8 cellular contexts compared by ENCODE assay signal in genomic region chr2:10097352-10098148, GRCh38. TPM values are rescaled to one million over a fixed set of nuclear protein-coding genes. Genes with fewer than 3 reads are reported as not detected.
DNase-seq lines count a peak whose midpoint lies in the region; ATAC-seq and TF ChIP-seq lines count a peak whose summit lies in the region.

No MANE protein-coding gene starts in this region.

- no peaks in the 10 kb centered on the region for H3K36me3 ChIP-seq in DND-41 (ENCODE audit: insufficient read depth, low read length)
- no peaks in the 10 kb centered on the region for H3K36me3 ChIP-seq in SJCRH30

- ATAC-seq in DND-41 (ENCODE audit: insufficient read depth, low read depth) (peak; percentile 90), GM21786 (IDR thresholded peaks at IDR 0.05; ENCODE audit: unreplicated experiment) (peak; percentile 69)
- peak; percentile 77 for ATAC-seq in stimulated activated effector memory CD8-positive, alpha-beta T cell treated with anti-CD3 and anti-CD28 coated beads, Interleukin-12 subunit alpha, Interleukin-12 subunit beta, amount 100 ng/mL, for 72 hours

- H4K20me1 ChIP-seq in DND-41 (ENCODE audit: insufficient read depth, low read length), result no peaks in the 10 kb centered on the region

- H3K4me3 Mint-ChIP-seq in stimulated activated effector memory CD8-positive, alpha-beta T cell treated with anti-CD3 and anti-CD28 coated beads, Interleukin-12 subunit alpha, Interleukin-12 subunit beta, amount 100 ng/mL, for 72 hours, result no peak overlapping the region

- no peaks in the 10 kb centered on the region for H3K9me3 Mint-ChIP-seq in stimulated activated effector memory CD8-positive, alpha-beta T cell treated with anti-CD3 and anti-CD28 coated beads, Interleukin-12 subunit alpha, Interleukin-12 subunit beta, amount 100 ng/mL, for 72 hours

- H3K4me1 Mint-ChIP-seq in stimulated activated effector memory CD8-positive, alpha-beta T cell treated with anti-CD3 and anti-CD28 coated beads, Interleukin-12 subunit alpha, Interleukin-12 subunit beta, amount 100 ng/mL, for 72 hours, result no peaks in the 10 kb centered on the region

- H3K9me3 ChIP-seq in DND-41 (ENCODE audit: insufficient read depth, low read length, severe bottlenecking) (no peaks in the 10 kb centered on the region), SJCRH30 (replicated peaks) (no peaks in the 10 kb centered on the region)

- DNase-seq in DND-41 (peak; percentile 46), M059J (ENCODE audit: low read depth) (peak; percentile 61), SJCRH30 (peak; percentile 70 to 83), T47D (ENCODE audit: low read depth in 1 of 2, low spot score in 1 of 2) (peak; percentile 62 to 75), islet precursor cell (peak; percentile 88), GOT3 (lab: John Stamatoyannopoulos, UW) (no peak)
- peak in 1 of 2 donors; percentile 28 for DNase-seq in stimulated activated effector memory CD8-positive, alpha-beta T cell treated with anti-CD3 and anti-CD28 coated beads, Interleukin-12 subunit alpha, Interleukin-12 subunit beta, amount 100 ng/mL, for 72 hours (ENCODE audit: low spot score in 2 of 2)

- no peak overlapping the region for H2AFZ ChIP-seq in DND-41 (ENCODE audit: low read depth, low read length)

- H3K27ac Mint-ChIP-seq in stimulated activated effector memory CD8-positive, alpha-beta T cell treated with anti-CD3 and anti-CD28 coated beads, Interleukin-12 subunit alpha, Interleukin-12 subunit beta, amount 100 ng/mL, for 72 hours, result no peak overlapping the region

- H3K4me3 ChIP-seq in DND-41 (ENCODE audit: low read depth in 1 of 2, low read length in 2 of 2), result no peak overlapping the region
- no peak overlapping the region for H3K4me3 ChIP-seq in SJCRH30

- H3K27me3 ChIP-seq in DND-41 (ENCODE audit: insufficient read depth, low read length, poor library complexity), result no peaks in the 10 kb centered on the region
- H3K27me3 ChIP-seq in SJCRH30, result peaks cover 8% of the 10 kb centered on the region; the same call in 1 of the 2 replicates

- H3K36me3 Mint-ChIP-seq in stimulated activated effector memory CD8-positive, alpha-beta T cell treated with anti-CD3 and anti-CD28 coated beads, Interleukin-12 subunit alpha, Interleukin-12 subunit beta, amount 100 ng/mL, for 72 hours, result no peaks in the 10 kb centered on the region

- H3K9ac ChIP-seq in DND-41 (ENCODE audit: low read depth, low read length), result no peak overlapping the region

- in situ Hi-C loops in T47D (cut with HindIII; ENCODE audit: low pct_unique_long_range_greater_than_20kb, low sequenced_read_pairs), result no loop called here

- H3K79me2 ChIP-seq in DND-41 (ENCODE audit: insufficient read depth, low read length), result no peaks in the 10 kb centered on the region

- H3K4me1 ChIP-seq in DND-41 (ENCODE audit: insufficient read depth, low read length), result no peaks in the 10 kb centered on the region
- H3K4me1 ChIP-seq in SJCRH30, result peaks cover 6% of the 10 kb centered on the region; the same call in 1 of the 2 replicates

- H3K27ac ChIP-seq in DND-41 (ENCODE audit: low read length) (no peak overlapping the region), SJCRH30 (no peak overlapping the region)

- peak; percentile 74 for TF ChIP-seq CTCF in DND-41 (IDR thresholded peaks at IDR 0.05; ENCODE audit: borderline replicate concordance, extremely low read depth, low read length, poor library complexity, severe bottlenecking)

- H3K4me2 ChIP-seq in DND-41 (ENCODE audit: insufficient read depth, low read length), result no peak overlapping the region

RNA-seq across cellular contexts. Expression of gene CYS1, which starts 17.3 kb away (rescaled TPM):
- total RNA-seq in M059J (2014; rRNA removed; shearing (Covaris generic)), result 0.10 and 0.79 TPM in 2 replicates
- total RNA-seq in SJCRH30 (2014; rRNA removed; shearing (Covaris generic)), result not detected in 2 replicates

RNA-seq across cellular contexts. Expression of gene RRM2, which starts 25.0 kb away (rescaled TPM):
- 110 and 170 TPM in 2 replicates for total RNA-seq in M059J (2014; rRNA removed; shearing (Covaris generic))
- total RNA-seq in SJCRH30 (2014; rRNA removed; shearing (Covaris generic)), result 417 and 456 TPM in 2 replicates

RNA-seq across cellular contexts. Expression of gene KLF11, which starts 54.2 kb away (rescaled TPM):
- 9.6 and 10.4 TPM in 2 replicates for total RNA-seq in M059J (2014; rRNA removed; shearing (Covaris generic))
- 0.04 and 0.10 TPM in 2 replicates for total RNA-seq in SJCRH30 (2014; rRNA removed; shearing (Covaris generic))
